In genomic region chr16:28599377-28600285, GRCh38 we compare ENCODE assay signal across 15 cellular contexts. TPM values are rescaled to one million over a fixed set of nuclear protein-coding genes. Genes with fewer than 3 reads are reported as not detected.
DNase-seq lines count a peak whose midpoint lies in the region; ATAC-seq, FAIRE-seq and TF ChIP-seq lines count a peak whose summit lies in the region.
"Not testable (repeated sequence)": the region's sequence is repeated elsewhere in the genome, so short reads cannot be mapped to it uniquely, and the experiment has no call there.
"Had no signal": no experiment of that assay in that cellular context is flagged by ENCODE, and none has a peak within 500 bp of the region (broad histone marks: within the 10 kb centered on the region; RNA-seq: fewer than 3 reads in every experiment).

No MANE protein-coding gene starts in this region.

- not testable (repeated sequence) for H3K36me3 ChIP-seq in GM23338 (ENCODE audit: insufficient read depth); small intestine (ENCODE audit: control insufficient read depth in 2 of 2, insufficient read depth in 2 of 2, low read length in 2 of 2)

- peak; percentile 96 for ATAC-seq in CD4-positive, alpha-beta T cell (ENCODE audit: poor library complexity)
- ATAC-seq in GM19043 (IDR thresholded peaks at IDR 0.05; ENCODE audit: low read depth, unreplicated experiment), result peak; percentile 55
- peak; percentile 23 for ATAC-seq in GM23338
- ATAC-seq in HG03460 (IDR thresholded peaks at IDR 0.05; ENCODE audit: unreplicated experiment), result peak; percentile 73
- ATAC-seq in activated CD4-positive, CD25-positive, alpha-beta regulatory T cell treated with anti-CD3 and anti-CD28 coated beads, Interleukin-2, amount 50 U/mL, for 24 hours, result peak; percentile 85 to 93
- peak; percentile 98 for ATAC-seq in central memory CD8-positive, alpha-beta T cell (replicated peaks; ENCODE audit: extremely low read depth, poor library complexity, severe bottlenecking)
- peak; percentile 33 for ATAC-seq in left lobe of liver

- H2AFZ ChIP-seq in GM23338, result not testable (repeated sequence)

- intact Hi-C loops in CD4-positive, alpha-beta T cell (cut with DNase I, micrococcal nuclease), result not testable (repeated sequence)

- not testable (repeated sequence) for H3F3A ChIP-seq in GM23338 (replicated peaks; ENCODE audit: low read depth)

- not testable (repeated sequence) for H3K9me3 Mint-ChIP-seq in CD4-positive, alpha-beta T cell; GM23338; central memory CD8-positive, alpha-beta T cell

- H3K36me3 Mint-ChIP-seq in CD4-positive, alpha-beta T cell (ENCODE audit: low read depth); GM23338 (ENCODE audit: low read depth); central memory CD8-positive, alpha-beta T cell (ENCODE audit: insufficient read depth): not testable (repeated sequence)

- not testable (repeated sequence) for H3K27ac ChIP-seq in CD4-positive, alpha-beta T cell (ENCODE audit: low read depth, low read length); GM23338 (ENCODE audit: low read depth); small intestine (ENCODE audit: low read depth in 1 of 2, low read length in 1 of 2)

- not testable (repeated sequence) for H3K79me2 ChIP-seq in GM23338 (replicated peaks; ENCODE audit: insufficient read depth)

- H3K4me3 ChIP-seq in GM23338; small intestine (ENCODE audit: low read depth in 1 of 2, low read length in 2 of 2): not testable (repeated sequence)

- TF ChIP-seq CTCF in CD4-positive, alpha-beta T cell (IDR thresholded peaks at IDR 0.05); GM23338 (conservative IDR thresholded peaks at IDR 0.05; ENCODE audit: low read depth in 2 of 2): not testable (repeated sequence)

- H3K27ac Mint-ChIP-seq in CD4-positive, alpha-beta T cell; GM23338; central memory CD8-positive, alpha-beta T cell (ENCODE audit: low read depth): not testable (repeated sequence)

- H3K4me3 Mint-ChIP-seq in CD4-positive, alpha-beta T cell; GM23338; central memory CD8-positive, alpha-beta T cell: not testable (repeated sequence)

- CTCF ChIA-PET in CD4-positive, alpha-beta T cell (lab: Charles Lee), result not testable (repeated sequence)

- not testable (repeated sequence) for H4K20me1 ChIP-seq in GM23338 (replicated peaks; ENCODE audit: insufficient read depth)

- not testable (repeated sequence) for H3K27me3 ChIP-seq in CD4-positive, alpha-beta T cell (ENCODE audit: control insufficient read depth, insufficient read depth, low read length); GM23338 (ENCODE audit: insufficient read depth); small intestine (ENCODE audit: control insufficient read depth in 2 of 2, insufficient read depth in 2 of 2, low read length in 2 of 2)

- H3K4me1 ChIP-seq in GM23338 (ENCODE audit: insufficient read depth); small intestine (ENCODE audit: control insufficient read depth in 2 of 2, insufficient read depth in 1 of 2, low read depth in 1 of 2, low read length in 1 of 2): not testable (repeated sequence)

- POLR2A ChIA-PET in CD4-positive, alpha-beta T cell (lab: Charles Lee), result not testable (repeated sequence)

- not testable (repeated sequence) for H3K4me1 Mint-ChIP-seq in CD4-positive, alpha-beta T cell (ENCODE audit: low read depth); central memory CD8-positive, alpha-beta T cell
- peaks cover 19% of the 10 kb centered on the region; the same call in 2 of the 3 replicates for H3K4me1 Mint-ChIP-seq in GM23338

- peak; percentile 19 for FAIRE-seq in small intestine (lab: Jason Lieb, UNC)

- not testable (repeated sequence) for H3K9me2 ChIP-seq in GM23338 (ENCODE audit: insufficient read depth)

- not testable (repeated sequence) for H3K4me2 ChIP-seq in GM23338

- no CpG with 5 or more reads among the region's 17 CpGs for WGBS in small intestine, 3 donors

- H3K9me3 ChIP-seq in CD4-positive, alpha-beta T cell (ENCODE audit: control insufficient read depth, low read length); small intestine (ENCODE audit: control insufficient read depth, low read depth): not testable (repeated sequence)

- H3K27me3 Mint-ChIP-seq in CD4-positive, alpha-beta T cell; GM23338 (ENCODE audit: insufficient read depth, low read depth, poor library complexity); central memory CD8-positive, alpha-beta T cell: not testable (repeated sequence)

- not testable (repeated sequence) for DNase-seq in CD4-positive, alpha-beta T cell; GM23338 (ENCODE audit: low spot score); central memory CD8-positive, alpha-beta T cell (ENCODE audit: low spot score in 2 of 2); left lobe of liver (ENCODE audit: low spot score); small intestine

RNA-seq across cellular contexts. Expression of gene SULT1A2, which starts 2.8 kb away (rescaled TPM):
- total RNA-seq in CD4-positive, alpha-beta T cell, result under 1 TPM; 0.19 to 0.45 TPM
- 0.12 and 0.17 TPM in 2 replicates for total RNA-seq in GM23338 (2014; rRNA removed; shearing (Covaris generic))
- polyA plus RNA-seq in GM23338 (2016; fragmentation: Nextera tagmentation; extraction: Ambion mirVana) (0.34 TPM in 1 of 2 replicates, not detected in the other), small intestine (100 to 1,000 TPM in 2 of 3 donors, 10 to 100 TPM in 1; 18.6 to 321 (median 228) TPM)
- 50.3 TPM for total RNA-seq in left lobe of liver
- total RNA-seq: dermis microvascular lymphatic vessel endothelial cell, myocyte had no signal

RNA-seq across cellular contexts. Expression of gene SULT1A1, which starts 10.2 kb away (rescaled TPM):
- total RNA-seq in CD4-positive, alpha-beta T cell, result 10 to 100 TPM; 13.8 to 14.4 TPM
- total RNA-seq in GM23338 (2014; rRNA removed; shearing (Covaris generic)), result 1.7 and 3.5 TPM in 2 replicates
- polyA plus RNA-seq in GM23338 (2016; fragmentation: Nextera tagmentation; extraction: Ambion mirVana) (2.2 and 2.4 TPM in 2 replicates), small intestine (100 to 1,000 TPM in 2 of 3 donors, 10 to 100 TPM in 1; 69.7 to 710 (median 458) TPM)
- 179 TPM for total RNA-seq in left lobe of liver

RNA-seq across cellular contexts. Expression of gene NPIPB8, which starts 38.2 kb away (rescaled TPM):
- under 1 TPM in 1 of 2 experiments, not detected in 1; 0.58 TPM for total RNA-seq in CD4-positive, alpha-beta T cell
- total RNA-seq in GM23338 (2014; rRNA removed; shearing (Covaris generic)), result 0.14 TPM in 1 of 2 replicates, not detected in the other
- polyA plus RNA-seq in GM23338 (2016; fragmentation: Nextera tagmentation; extraction: Ambion mirVana), result not detected in 2 replicates
- total RNA-seq in left lobe of liver, result 3.2 TPM
- polyA plus RNA-seq in small intestine, result under 1 TPM in 1 of 3 donors, not detected in 2; 0.03 TPM
- total RNA-seq: kidney epithelial cell, myocyte, omental fat pad, skeletal muscle tissue had no signal
- polyA plus RNA-seq: SK-N-SH, urinary bladder had no signal

RNA-seq across cellular contexts. Expression of gene SGF29, which starts 45.9 kb away (rescaled TPM):
- 10 to 100 TPM; 38.9 to 40.3 TPM for total RNA-seq in CD4-positive, alpha-beta T cell
- 10.0 and 10.8 TPM in 2 replicates for total RNA-seq in GM23338 (2014; rRNA removed; shearing (Covaris generic))
- polyA plus RNA-seq in GM23338 (2016; fragmentation: Nextera tagmentation; extraction: Ambion mirVana) (17.6 and 20.0 TPM in 2 replicates), small intestine (10 to 100 TPM; 18.1 to 46.3 (median 42.2) TPM)
- 19.3 TPM for total RNA-seq in left lobe of liver

Comparison
In these comparisons a context has a peak if more than half of its experiments do, and no peak if none do; other contexts are left out.
1. ATAC-seq: peak in every context shown above with its lines; median percentile 98 in central memory CD8-positive, alpha-beta T cell; 96 in CD4-positive, alpha-beta T cell; 89 in activated CD4-positive, CD25-positive, alpha-beta regulatory T cell treated with anti-CD3 and anti-CD28 coated beads, Interleukin-2, amount 50 U/mL, for 24 hours; 73 in HG03460; 55 in GM19043; 33 in left lobe of liver; 23 in GM23338.
2. RNA of gene SULT1A2, which starts 2.8 kb away (total RNA-seq): 50.3 TPM in left lobe of liver (single experiment); 0.19 to 0.45 TPM in CD4-positive, alpha-beta T cell and 0.12 to 0.17 TPM in GM23338; every median in the first group is over 10 times any median in the second.
3. RNA of gene SULT1A1, which starts 10.2 kb away (total RNA-seq): 179 TPM in left lobe of liver (single experiment); 13.8 to 14.4 TPM in CD4-positive, alpha-beta T cell and 1.7 to 3.5 TPM in GM23338; every median in the first group is over 10 times any median in the second.